Comparison of ENCODE assay signal across 14 cellular contexts in the genomic region with DNA sequence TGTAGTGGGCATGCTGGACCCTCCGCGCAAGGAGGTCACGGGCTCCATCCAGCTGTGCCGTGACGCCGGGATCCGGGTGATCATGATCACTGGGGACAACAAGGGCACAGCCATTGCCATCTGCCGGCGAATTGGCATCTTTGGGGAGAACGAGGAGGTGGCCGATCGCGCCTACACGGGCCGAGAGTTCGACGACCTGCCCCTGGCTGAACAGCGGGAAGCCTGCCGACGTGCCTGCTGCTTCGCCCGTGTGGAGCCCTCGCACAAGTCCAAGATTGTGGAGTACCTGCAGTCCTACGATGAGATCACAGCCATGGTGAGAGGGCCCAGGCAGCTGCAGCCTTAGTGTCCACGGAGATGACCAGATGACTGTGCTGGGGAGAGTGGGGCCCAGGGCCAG. TPM values are rescaled to one million over a fixed set of nuclear protein-coding genes. Genes with fewer than 3 reads are reported as not detected.
DNase-seq lines count a peak whose midpoint lies in the region; TF ChIP-seq lines count a peak whose summit lies in the region.
"Had no signal": no experiment of that assay in that cellular context is flagged by ENCODE, and none has a peak within 500 bp of the region (broad histone marks: within the 10 kb centered on the region; RNA-seq: fewer than 3 reads in every experiment).

No MANE protein-coding gene starts in this region.

- peaks cover 0 to 7% (median 0%) of the 10 kb centered on the region in 11 experiments; a peak in 2 of 22 replicates for H4K20me1 ChIP-seq in BLaER1 treated with 17β-estradiol and CSF1 and Interleukin-3, amounts not matched to agents 10 nM and 100 nM

- peak overlapping the region in 2 of 11 experiments; percentile 29 to 35; a peak in 3 of 22 replicates for H3K9ac ChIP-seq in BLaER1 treated with 17β-estradiol and CSF1 and Interleukin-3, amounts not matched to agents 10 nM and 100 nM
- H3K9ac ChIP-seq in HUES6 (ENCODE audit: low read length): peak overlapping the region; percentile 12
- H3K9ac ChIP-seq: SK-N-SH had no signal

- no peaks in the 10 kb centered on the region for H3K27me3 ChIP-seq in BLaER1 treated with 17β-estradiol and CSF1 and Interleukin-3, amounts not matched to agents 10 nM and 100 nM
- H3K27me3 ChIP-seq in HUES6 (ENCODE audit: control insufficient read depth, insufficient read depth, low read length): no peaks in the 10 kb centered on the region

- H3K4me1 Mint-ChIP-seq in nephron progenitor cell (peaks cover 11% of the 10 kb centered on the region), glutamatergic neuron (ENCODE audit: low read depth, unreplicated experiment) (no peaks in the 10 kb centered on the region)

- H3K9me3 Mint-ChIP-seq in nephron progenitor cell: no peaks in the 10 kb centered on the region
- H3K9me3 Mint-ChIP-seq in glutamatergic neuron (ENCODE audit: unreplicated experiment): no peaks in the 10 kb centered on the region

- peak overlapping the region in 7 of 11 experiments; percentile 11 to 89 (median 82); a peak in 11 of 22 replicates for H3K4me2 ChIP-seq in BLaER1 treated with 17β-estradiol and CSF1 and Interleukin-3, amounts not matched to agents 10 nM and 100 nM
- H3K4me2 ChIP-seq: SK-N-SH had no signal

- peaks cover 13 to 38% (median 21%) of the 10 kb centered on the region in 11 experiments; a peak in 21 of 22 replicates for H3K36me3 ChIP-seq in BLaER1 treated with 17β-estradiol and CSF1 and Interleukin-3, amounts not matched to agents 10 nM and 100 nM
- H3K36me3 ChIP-seq in HUES6 (ENCODE audit: control insufficient read depth, insufficient read depth, low read length): no peaks in the 10 kb centered on the region; the same call in 1 of the 2 replicates

- H3K4me3 Mint-ChIP-seq in nephron progenitor cell: no peak overlapping the region
- H3K4me3 Mint-ChIP-seq in glutamatergic neuron (ENCODE audit: unreplicated experiment): no peak overlapping the region

- no peaks in the 10 kb centered on the region for H3K9me3 ChIP-seq in BLaER1 treated with 17β-estradiol and CSF1 and Interleukin-3, amounts not matched to agents 10 nM and 100 nM (replicated peaks in 1 of 11)
- no peaks in the 10 kb centered on the region for H3K9me3 ChIP-seq in HUES6 (ENCODE audit: control insufficient read depth, insufficient read depth, low read depth, low read length)
- H3K9me3 ChIP-seq: SK-N-SH had no signal

- DNase-seq in nephron progenitor cell (no peak), glutamatergic neuron (no peak), NOMO-1 treated with DMSO at 0.1 percent for 48 hours (lab: John Stamatoyannopoulos, UW; ENCODE audit: unreplicated experiment) (no peak)
- DNase-seq: DMS79 treated with DMSO at 0.1 percent for 48 hours; KBM-7; NCI-H1105 treated with DMSO at 0.1 percent for 48 hours; NCI-H1694 treated with DMSO at 0.1 percent for 48 hours; NK-92 treated with Interleukin-12 subunit alpha and Interleukin-12 subunit beta, amount 100 ng/mL, for 24 hours; OCI-M1; SHP77 treated with DMSO at 0.1 percent for 48 hours; SK-N-SH had no signal

- TF ChIP-seq CTCF in nephron progenitor cell (IDR thresholded peaks at IDR 0.05): no peak
- no peak for TF ChIP-seq CTCF in glutamatergic neuron (IDR thresholded peaks at IDR 0.05; ENCODE audit: partially characterized antibody, unreplicated experiment)

- peak overlapping the region; percentile 59 for H3K27ac Mint-ChIP-seq in nephron progenitor cell
- H3K27ac Mint-ChIP-seq in glutamatergic neuron (ENCODE audit: unreplicated experiment): no peak overlapping the region

- H3K4me1 ChIP-seq in BLaER1 treated with 17β-estradiol and CSF1 and Interleukin-3, amounts not matched to agents 10 nM and 100 nM: peaks cover 17 to 57% (median 52%) of the 10 kb centered on the region in 10 experiments
- H3K4me1 ChIP-seq in HUES6 (ENCODE audit: control insufficient read depth, insufficient read depth, low read length): no peaks in the 10 kb centered on the region

- peak overlapping the region in 5 of 11 experiments; percentile 7 to 80 (median 48); a peak in 8 of 22 replicates for H3K27ac ChIP-seq in BLaER1 treated with 17β-estradiol and CSF1 and Interleukin-3, amounts not matched to agents 10 nM and 100 nM
- H3K27ac ChIP-seq in HUES6 (ENCODE audit: low read depth, low read length): no peak overlapping the region

- no peak overlapping the region for H3K4me3 ChIP-seq in BLaER1 treated with 17β-estradiol and CSF1 and Interleukin-3, amounts not matched to agents 10 nM and 100 nM
- H3K4me3 ChIP-seq in HUES6 (ENCODE audit: low read depth, low read length): no peak overlapping the region

- peaks cover 3% of the 10 kb centered on the region for H3K27me3 Mint-ChIP-seq in nephron progenitor cell (ENCODE audit: low read depth, poor library complexity)
- peaks cover 7% of the 10 kb centered on the region for H3K27me3 Mint-ChIP-seq in glutamatergic neuron (ENCODE audit: unreplicated experiment)

- H3K36me3 Mint-ChIP-seq in nephron progenitor cell (ENCODE audit: low read depth) (peaks cover 5% of the 10 kb centered on the region), glutamatergic neuron (ENCODE audit: unreplicated experiment) (no peaks in the 10 kb centered on the region)

RNA-seq across cellular contexts. Expression of a gene that starts 22.3 kb away (rescaled TPM):
- total RNA-seq in glutamatergic neuron (ENCODE audit: unreplicated experiment): 4.5 TPM

RNA-seq across cellular contexts. Expression of a gene that starts 24.4 kb away (rescaled TPM):
- 15.3 TPM for total RNA-seq in glutamatergic neuron (ENCODE audit: unreplicated experiment)

RNA-seq across cellular contexts. Expression of a gene that starts 31.2 kb away (rescaled TPM):
- 0.27 TPM for total RNA-seq in glutamatergic neuron (ENCODE audit: unreplicated experiment)
- total RNA-seq: NCI-H460 had no signal

RNA-seq across cellular contexts. Expression of a gene that starts 37.0 kb away (rescaled TPM):
- total RNA-seq in glutamatergic neuron (ENCODE audit: unreplicated experiment): 72.1 TPM

RNA-seq across cellular contexts. Expression of a gene that starts 50.1 kb away (rescaled TPM):
- 59.6 TPM for total RNA-seq in glutamatergic neuron (ENCODE audit: unreplicated experiment)
